26 cellular contexts compared by ENCODE assay signal in genomic region chrX:98490670-98491069, GRCh38.
"Had no signal": no experiment of that assay in that cellular context is flagged by ENCODE, and none has a peak within 500 bp of the region (broad histone marks: within the 10 kb centered on the region; RNA-seq: fewer than 3 reads in every experiment).

No MANE protein-coding gene starts in this region.

- H3K27ac ChIP-seq: colonic mucosa, epithelial cell of prostate, esophagus squamous epithelium, gastrocnemius medialis, heart right ventricle, left lung, lower lobe of right lung had no signal

- H3K4me3 ChIP-seq: colonic mucosa, esophagus squamous epithelium, gastrocnemius medialis, heart right ventricle, left lung, lower lobe of right lung, mucosa of descending colon had no signal

- H3K9me3 ChIP-seq: colonic mucosa, esophagus squamous epithelium, gastrocnemius medialis, heart right ventricle, left lung, lower lobe of right lung, mucosa of descending colon had no signal

- H3K36me3 ChIP-seq: colonic mucosa, esophagus squamous epithelium, gastrocnemius medialis, heart right ventricle, left lung, lower lobe of right lung had no signal

- DNase-seq: colonic mucosa; cortex of kidney; effector CD8-positive, alpha-beta T cell; effector memory CD8-positive, alpha-beta T cell; endodermal cell; erythroblast; esophagus squamous epithelium; foreskin fibroblast; foreskin melanocyte; gastrocnemius medialis; glutamatergic neuron; head of caudate nucleus; heart right ventricle; hippocampal formation; left cardiac atrium; left lung; left ventricle myocardium superior; lower lobe of right lung; mesenchymal stem cell; mucosa of descending colon; naive B cell had no signal

- ATAC-seq: effector memory CD8-positive, alpha-beta T cell; esophagus mucosa; gastrocnemius medialis; heart right ventricle; left cardiac atrium; left lung; left ventricle myocardium superior; lower lobe of right lung; mucosa of descending colon had no signal

- H3K27me3 ChIP-seq: colonic mucosa, esophagus squamous epithelium, gastrocnemius medialis, left lung had no signal

- H3K4me1 ChIP-seq: colonic mucosa, esophagus squamous epithelium, gastrocnemius medialis, heart right ventricle, left lung, lower lobe of right lung had no signal

- FAIRE-seq: endometrium, islet of Langerhans, keratinocyte had no signal
